ENCODE assay signal across 9 cellular contexts in the genomic region with DNA sequence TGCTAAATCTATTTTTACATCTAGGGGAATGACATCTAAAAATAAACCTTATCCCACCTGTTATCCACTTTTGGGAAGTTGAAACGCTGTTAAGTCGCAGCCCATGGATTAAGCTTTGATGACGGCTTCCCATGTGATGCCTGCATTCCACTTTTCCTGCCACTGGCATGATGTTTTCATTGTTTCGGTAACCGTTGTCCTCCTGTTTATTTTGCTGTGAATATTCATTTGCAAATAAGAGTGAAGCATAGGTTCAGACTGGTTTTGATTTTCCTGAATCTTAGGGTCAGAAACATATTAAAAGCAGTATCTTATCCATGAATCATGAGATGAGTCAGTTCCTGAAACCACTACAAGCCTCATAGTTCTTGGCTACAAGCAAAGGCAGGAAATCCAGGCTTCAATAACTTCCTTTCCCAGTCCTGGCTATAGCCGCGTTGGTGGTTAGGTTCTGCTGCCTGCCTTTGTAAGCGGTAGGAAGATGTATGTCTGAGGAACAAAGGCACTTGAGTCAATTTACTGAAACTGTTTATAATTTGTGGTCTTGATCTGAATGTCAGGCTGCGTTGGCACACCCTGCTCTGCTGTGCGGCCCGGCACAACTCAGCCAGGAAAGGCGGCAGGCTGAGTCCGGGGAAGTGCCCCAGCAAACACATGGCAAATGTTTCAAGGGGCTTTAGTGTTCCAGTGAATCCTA. TPM values are rescaled to one million over a fixed set of nuclear protein-coding genes. Genes with fewer than 3 reads are reported as not detected.
DNase-seq lines count a peak whose midpoint lies in the region; ATAC-seq and TF ChIP-seq lines count a peak whose summit lies in the region.
"Had no signal": no experiment of that assay in that cellular context is flagged by ENCODE, and none has a peak within 500 bp of the region (broad histone marks: within the 10 kb centered on the region; RNA-seq: fewer than 3 reads in every experiment).

No MANE protein-coding gene starts in this region.

- peak overlapping the region; percentile 83 for H3K4me3 Mint-ChIP-seq in neural crest cell
- H3K4me3 Mint-ChIP-seq in T-helper 17 cell, result no peak overlapping the region
- H3K4me3 Mint-ChIP-seq: naive B cell had no signal

- peak overlapping the region; percentile 93 for H3K23ac ChIP-seq in IMR-90 (ENCODE audit: low read depth, low read length)

- H3K9me3 ChIP-seq in IMR-90 (ENCODE audit: control insufficient read depth, insufficient read depth, low read length), result no peaks in the 10 kb centered on the region
- no peaks in the 10 kb centered on the region for H3K9me3 ChIP-seq in SK-N-MC (ENCODE audit: low read depth, low read length)
- H3K9me3 ChIP-seq in esophagus squamous epithelium, result no peaks in the 10 kb centered on the region
- peaks cover 2% of the 10 kb centered on the region for H3K9me3 ChIP-seq in T-helper 17 cell (ENCODE audit: control insufficient read depth, low read length, poor library complexity, severe bottlenecking)

- H3K4me1 Mint-ChIP-seq in neural crest cell (peaks cover 90% of the 10 kb centered on the region), T-helper 17 cell (peaks cover 8% of the 10 kb centered on the region)
- H3K4me1 Mint-ChIP-seq: naive B cell had no signal

- H3K27me3 Mint-ChIP-seq in neural crest cell (ENCODE audit: low read depth), result no peaks in the 10 kb centered on the region
- peaks cover 79% of the 10 kb centered on the region for H3K27me3 Mint-ChIP-seq in T-helper 17 cell

- H3K4me3 ChIP-seq in BJ (ENCODE audit: low read depth, low read length) (peak overlapping the region; percentile 18), IMR-90 (ENCODE audit: insufficient read depth, low read depth, low read length) (peak overlapping the region; percentile 0; the same call in 1 of the 2 replicates), SK-N-MC (peak overlapping the region; percentile 60), esophagus squamous epithelium (peak overlapping the region in 3 of 4 donors; percentile 17 to 50 (median 30))

- H3K9ac ChIP-seq in IMR-90 (ENCODE audit: low read depth, low read length) (peak overlapping the region; percentile 48), SK-N-MC (ENCODE audit: insufficient read length) (peak overlapping the region; percentile 22)

- peak; percentile 83 for TF ChIP-seq POLR2A in IMR-90 (IDR thresholded peaks at IDR 0.05; ENCODE audit: low read depth, low read length)
- peak in 2 of 4 donors; percentile 37 to 46 for TF ChIP-seq POLR2A in esophagus squamous epithelium (IDR thresholded peaks at IDR 0.05)

- dilution Hi-C loops in IMR-90 (cut with HindIII; ENCODE audit: low sequenced_read_pairs, unreplicated experiment), result loop anchor here (25.0 kb wide), 1 partner anchor 194 kb away; no protein-coding TSS in a partner anchor

- 0% methylated on average over 4 of the region's 13 CpGs; no CpG with 5 or more reads in 1 of the 2 experiments for WGBS in IMR-90 (ENCODE audit: extremely low coverage in 2 of 2, insufficient read length in 1 of 2), 2 experiments
- WGBS in esophagus squamous epithelium, 2 donors, result 2 to 3% methylated on average over 13 of the region's 13 CpGs

- peak overlapping the region; percentile 91 for H2BK20ac ChIP-seq in IMR-90 (ENCODE audit: low read depth, low read length)

- H3K4me2 ChIP-seq in IMR-90 (ENCODE audit: low read depth, low read length), result peak overlapping the region; percentile 80

- H2AK5ac ChIP-seq in IMR-90 (ENCODE audit: low read depth, low read length), result peak overlapping the region; percentile 72

- peaks cover 17 to 83% of the 10 kb centered on the region in 2 experiments; a peak in 3 of 4 replicates for H3K79me1 ChIP-seq in IMR-90 (ENCODE audit: low read depth in 1 of 2, low read length in 2 of 2)

- POLR2A ChIA-PET in BJ (lab: Charles Lee) (no interaction called here), IMR-90 (lab: Charles Lee; ENCODE audit: unreplicated experiment) (no interaction called here)

- peak overlapping the region; percentile 59; the same call in 2 of the 3 replicates for H2BK15ac ChIP-seq in IMR-90 (ENCODE audit: low read depth, low read length)

- H3K14ac ChIP-seq in IMR-90 (replicated peaks; ENCODE audit: low read depth, low read length), result peak overlapping the region; percentile 95

- peak; percentile 76 for ATAC-seq in IMR-90 (ENCODE audit: low read depth)
- no peak for ATAC-seq in HG02678 (IDR thresholded peaks at IDR 0.05; ENCODE audit: unreplicated experiment)
- ATAC-seq in T-helper 17 cell, result no peak
- ATAC-seq in HG02840 (IDR thresholded peaks at IDR 0.05; ENCODE audit: low FRiP score, unreplicated experiment), result no peak

- H3K56ac ChIP-seq in IMR-90 (ENCODE audit: extremely low read depth, insufficient read depth, low read length), result peak overlapping the region; percentile 83

- peaks cover 36% of the 10 kb centered on the region for H3K9me1 ChIP-seq in IMR-90 (ENCODE audit: insufficient read depth, low read length)

- H3K36me3 ChIP-seq in BJ (ENCODE audit: control insufficient read depth, insufficient read depth, low read length) (no peaks in the 10 kb centered on the region), IMR-90 (ENCODE audit: control insufficient read depth, insufficient read depth, low read length) (no peaks in the 10 kb centered on the region; the same call in 1 of the 2 replicates), SK-N-MC (ENCODE audit: insufficient read depth, low read length) (no peaks in the 10 kb centered on the region), esophagus squamous epithelium (no peaks in the 10 kb centered on the region)

- intact Hi-C loops in IMR-90 (cut with micrococcal nuclease), result loop anchor here (5.0 kb wide), 3 partner anchors 79 to 406 kb away; no protein-coding TSS in a partner anchor
- intact Hi-C loops in esophagus squamous epithelium (cut with DNase I), result no loop called here

- BruUV-seq in IMR-90 (replicated peaks; lab: Mats Ljungman, UMichigan), result TSS peak; percentile 8

- peak overlapping the region; percentile 35 to 87 for H4K8ac ChIP-seq in IMR-90 (ENCODE audit: low read depth in 2 of 2, low read length in 2 of 2)

- peak; percentile 92 for DNase-seq in BJ (ENCODE audit: low read depth)
- DNase-seq in IMR-90, result peak; percentile 99
- DNase-seq in SK-N-MC (ENCODE audit: low read depth, low spot score), result peak; percentile 74
- no peak for DNase-seq in esophagus squamous epithelium (lab: John Stamatoyannopoulos, UW)
- DNase-seq in neural crest cell (ENCODE audit: low read depth, low spot score), result no peak
- DNase-seq in T-helper 17 cell, result no peak
- DNase-seq: naive B cell had no signal

- peak overlapping the region; percentile 74 for H2AFZ ChIP-seq in IMR-90 (replicated peaks; ENCODE audit: low read length, poor library complexity)

- no peaks in the 10 kb centered on the region for H3K9me3 Mint-ChIP-seq in neural crest cell

- in situ Hi-C loops in IMR-90 (cut with MboI; ENCODE audit: low sequenced_read_pairs), result no loop called here

- H4K20me1 ChIP-seq in IMR-90 (ENCODE audit: insufficient read depth, low read length), result peaks cover 91% of the 10 kb centered on the region

- H2AK9ac ChIP-seq in IMR-90 (replicated peaks; ENCODE audit: low read depth, low read length, poor library complexity), result peak overlapping the region; percentile 43

- peak overlapping the region; percentile 76 for H3K27ac ChIP-seq in IMR-90 (ENCODE audit: insufficient read depth, low read length)
- H3K27ac ChIP-seq in SK-N-MC, result peak overlapping the region; percentile 54
- H3K27ac ChIP-seq in esophagus squamous epithelium, result peak overlapping the region; percentile 89 to 95 (median 92)

- H2BK120ac ChIP-seq in IMR-90 (ENCODE audit: low read depth, low read length), result peak overlapping the region; percentile 88

- H3K18ac ChIP-seq in IMR-90 (ENCODE audit: low read depth, low read length), result peak overlapping the region; percentile 72

- H3K4me1 ChIP-seq in IMR-90 (ENCODE audit: control insufficient read depth, insufficient read depth, low read length), result peaks cover 45% of the 10 kb centered on the region
- peaks cover 22 to 94% (median 46%) of the 10 kb centered on the region in 3 donors for H3K4me1 ChIP-seq in esophagus squamous epithelium

- H4K5ac ChIP-seq in IMR-90 (ENCODE audit: low read depth, low read length), result peak overlapping the region; percentile 14

- H3K27me3 ChIP-seq in BJ (ENCODE audit: control insufficient read depth, insufficient read depth, low read length), result no peaks in the 10 kb centered on the region
- no peaks in the 10 kb centered on the region for H3K27me3 ChIP-seq in IMR-90 (ENCODE audit: control insufficient read depth, insufficient read depth, low read length)
- no peaks in the 10 kb centered on the region for H3K27me3 ChIP-seq in esophagus squamous epithelium

- CTCF ChIA-PET in BJ (lab: Yijun Ruan, JAX) (interaction anchor here (0.6 to 1.6 kb wide), 2 partner anchors 114 to 195 kb away, joined by 3 to 6 read pairs; no protein-coding TSS in a partner anchor), IMR-90 (lab: Yijun Ruan, JAX) (interaction anchor here (0.7 to 1.3 kb wide), 3 partner anchors 195 to 362 kb away, joined by 3 to 4 read pairs (median 4); no protein-coding TSS in a partner anchor)

- H3K4ac ChIP-seq in IMR-90 (ENCODE audit: low read depth, low read length), result peak overlapping the region; percentile 80

- H3K27ac Mint-ChIP-seq in neural crest cell (ENCODE audit: unreplicated experiment) (peak overlapping the region; percentile 99), T-helper 17 cell (no peak overlapping the region)
- H3K27ac Mint-ChIP-seq: naive B cell had no signal

- TF ChIP-seq CTCF in BJ (IDR thresholded peaks at IDR 0.05; ENCODE audit: insufficient read depth, low read depth, low read length) (no peak), IMR-90 (conservative IDR thresholded peaks at IDR 0.05; ENCODE audit: low read depth, low read length) (no peak), esophagus squamous epithelium (IDR thresholded peaks at IDR 0.05) (peak in 1 of 6 experiments; percentile 3), neural crest cell (conservative IDR thresholded peaks at IDR 0.05) (no peak)

- H2BK5ac ChIP-seq in IMR-90 (ENCODE audit: low read depth, low read length, poor library complexity, severe bottlenecking), result peak overlapping the region; percentile 87

- peak; percentile 10; the same call in 1 of the 2 replicates for TF ChIP-seq RAD21 in IMR-90 (IDR thresholded peaks at IDR 0.05; ENCODE audit: low read length)

- peak overlapping the region; percentile 85 for H4K91ac ChIP-seq in IMR-90 (ENCODE audit: insufficient read depth, low read depth, low read length)

- no peaks in the 10 kb centered on the region for H3K36me3 Mint-ChIP-seq in neural crest cell (ENCODE audit: low read depth)
- peaks cover 3% of the 10 kb centered on the region for H3K36me3 Mint-ChIP-seq in T-helper 17 cell (ENCODE audit: low read depth)
- H3K36me3 Mint-ChIP-seq: naive B cell had no signal

TF ChIP-seq in IMR-90, 13 proteins besides CTCF, POLR2A, EP300 and RAD21 (continues in another document):
- TF ChIP-seq RFX5 (IDR thresholded peaks at IDR 0.05; ENCODE audit: low read depth, low read length), result no peak

RNA-seq across cellular contexts. Expression of gene TEAD1, which starts 19.4 kb away (rescaled TPM):
- 79.2 and 110 TPM in 2 replicates for polyA plus RNA-seq in BJ (2011; rRNA removed)
- 112 and 136 TPM in 2 replicates for polyA minus RNA-seq in BJ (2011; rRNA and poly(A)+ RNA removed)
- total RNA-seq in IMR-90 (2012; rRNA removed), result 69.2 and 95.5 TPM in 2 replicates
- 45.4 and 51.8 TPM in 2 replicates for polyA plus RNA-seq in IMR-90 (2012; rRNA removed)
- 15.4 and 16.1 TPM in 2 replicates for polyA plus RNA-seq in IMR-90 (2012; cell fraction: cytosol; rRNA removed)
- 38.7 and 130 TPM in 2 replicates for polyA plus RNA-seq in IMR-90 (2012; cell fraction: nucleus; rRNA removed; ENCODE audit: low replicate concordance)
- total RNA-seq in esophagus squamous epithelium, result 10 to 100 TPM; 33.3 to 75.2 (median 49.8) TPM
- 84.1 and 87.3 TPM in 2 replicates for total RNA-seq in neural crest cell
- under 1 TPM; 0.05 to 0.55 TPM for total RNA-seq in T-helper 17 cell

Comparison
In these comparisons a context has a peak if more than half of its experiments do, and no peak if none do; other contexts are left out.
1. DNase-seq: peak in BJ (single experiment), IMR-90 (single experiment) and SK-N-MC (single experiment); none in esophagus squamous epithelium (single experiment), neural crest cell (single experiment) and T-helper 17 cell (0 of 3).
2. H3K4me3 ChIP-seq: peak in every context shown above with its lines; median percentile 60 in SK-N-MC; 30 in esophagus squamous epithelium; 18 in BJ; 0 in IMR-90.
3. RNA of gene TEAD1, which starts 19.4 kb away (total RNA-seq): 84.1 to 87.3 TPM in neural crest cell, 69.2 to 95.5 TPM in IMR-90 and 33.3 to 75.2 TPM in esophagus squamous epithelium; 0.05 to 0.55 TPM in T-helper 17 cell; every median in the first group is over 10 times any median in the second.
4. Peak in every context shown above with its lines, with median percentiles within 50 percentile points of each other: H3K27ac ChIP-seq.